In genomic region chr1:24070821-24071393, GRCh38 we compare ENCODE assay signal across 1 cellular context.
TF ChIP-seq lines count a peak whose summit lies in the region.

No MANE protein-coding gene starts in this region.

TF ChIP-seq in K562, 482 proteins besides CTCF, POLR2A, EP300 and RAD21 (continued from another document):
- TF ChIP-seq SMC3 (conservative IDR thresholded peaks at IDR 0.05; ENCODE audit: insufficient read depth, low read depth, low read length) (peak; percentile 77), MYNN (IDR thresholded peaks at IDR 0.05) (no peak), MYNN (CRISPR knock-in tag; IDR thresholded peaks at IDR 0.05) (no peak), STAT6 (CRISPR knock-in tag; IDR thresholded peaks at IDR 0.05) (no peak), MIER1 (IDR thresholded peaks at IDR 0.05; ENCODE audit: low read depth) (no peak), PTRF (tag; IDR thresholded peaks at IDR 0.05) (no peak), ZBTB1 (CRISPR knock-in tag; IDR thresholded peaks at IDR 0.05; ENCODE audit: borderline replicate concordance, low read depth) (no peak), L3MBTL2 (IDR thresholded peaks at IDR 0.05) (peak; percentile 58; the same call in 1 of the 2 replicates), ATF3 (IDR thresholded peaks at IDR 0.05) (no peak), ATF3 (CRISPR knock-in tag; conservative IDR thresholded peaks at IDR 0.05) (no peak)
